11 cellular contexts compared by ENCODE assay signal in the genomic region with DNA sequence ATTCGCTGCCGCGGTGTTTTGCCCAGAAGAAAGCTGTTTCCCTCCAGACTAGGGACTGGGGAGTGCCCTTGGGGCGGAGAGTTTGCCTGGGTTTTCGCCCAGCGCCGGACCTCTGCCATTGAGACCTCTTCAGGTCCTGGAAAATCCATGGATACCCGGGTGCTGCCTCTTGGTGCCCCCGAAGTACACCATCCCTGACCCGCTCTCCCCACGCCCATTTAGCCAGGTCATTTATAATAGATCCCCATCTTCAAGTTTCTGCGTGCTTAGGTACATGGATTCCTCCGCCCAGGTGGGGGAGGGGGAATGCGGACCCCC. TPM values are rescaled to one million over a fixed set of nuclear protein-coding genes. Genes with fewer than 3 reads are reported as not detected.
DNase-seq lines count a peak whose midpoint lies in the region; ATAC-seq and TF ChIP-seq lines count a peak whose summit lies in the region.
"Had no signal": no experiment of that assay in that cellular context is flagged by ENCODE, and none has a peak within 500 bp of the region (broad histone marks: within the 10 kb centered on the region; RNA-seq: fewer than 3 reads in every experiment).

No MANE protein-coding gene starts in this region.

- H3K4me3 Mint-ChIP-seq in activated naive CD4-positive, alpha-beta T cell treated with anti-CD3 and anti-CD28 coated beads, Interleukin-2, amount 10 ng/mL, durations not matched to agents 7 days and 5 days, result peak overlapping the region; percentile 27
- peak overlapping the region; percentile 80 for H3K4me3 Mint-ChIP-seq in glutamatergic neuron (ENCODE audit: unreplicated experiment)

- H3K27me3 Mint-ChIP-seq in activated naive CD4-positive, alpha-beta T cell treated with anti-CD3 and anti-CD28 coated beads, Interleukin-2, amount 10 ng/mL, durations not matched to agents 7 days and 5 days, result peaks cover 95% of the 10 kb centered on the region
- H3K27me3 Mint-ChIP-seq in glutamatergic neuron (ENCODE audit: unreplicated experiment), result peaks cover 31% of the 10 kb centered on the region

- H3K36me3 ChIP-seq in Panc1 (ENCODE audit: control insufficient read depth, insufficient read depth, low read length) (no peaks in the 10 kb centered on the region), thymus (ENCODE audit: control insufficient read depth, insufficient read depth) (no peaks in the 10 kb centered on the region), tibial artery (no peaks in the 10 kb centered on the region)
- H3K36me3 ChIP-seq: heart left ventricle had no signal

- no peaks in the 10 kb centered on the region for H3K36me3 Mint-ChIP-seq in activated naive CD4-positive, alpha-beta T cell treated with anti-CD3 and anti-CD28 coated beads, Interleukin-2, amount 10 ng/mL, durations not matched to agents 7 days and 5 days
- H3K36me3 Mint-ChIP-seq in glutamatergic neuron (ENCODE audit: unreplicated experiment), result no peaks in the 10 kb centered on the region

- no TSS peak for BruUV-seq in Panc1 (replicated peaks; lab: Mats Ljungman, UMichigan)

- intact Hi-C loops in Panc1 (cut with micrococcal nuclease; ENCODE audit: unreplicated experiment) (no loop called here), tibial artery (cut with DNase I; ENCODE audit: low total_unique reads) (no loop called here)

- H3K27ac ChIP-seq in Panc1 (ENCODE audit: low read length) (peak overlapping the region; percentile 78), thymus (ENCODE audit: low read depth) (no peak overlapping the region), RWPE1 (no peak overlapping the region), tibial artery (no peak overlapping the region)
- H3K27ac ChIP-seq: heart left ventricle had no signal

- in situ Hi-C loops in Panc1 (cut with HindIII; ENCODE audit: low pct_unique_long_range_greater_than_20kb, low sequenced_read_pairs), result no loop called here

- H3K4me1 ChIP-seq in Panc1 (ENCODE audit: control insufficient read depth, insufficient read depth, low read length) (peaks cover 28% of the 10 kb centered on the region), thymus (ENCODE audit: control insufficient read depth, insufficient read depth, low read length) (peaks cover 52% of the 10 kb centered on the region), tibial artery (peaks cover 0 to 64% (median 52%) of the 10 kb centered on the region in 4 donors)

- no peak overlapping the region for H3K27ac Mint-ChIP-seq in activated naive CD4-positive, alpha-beta T cell treated with anti-CD3 and anti-CD28 coated beads, Interleukin-2, amount 10 ng/mL, durations not matched to agents 7 days and 5 days
- H3K27ac Mint-ChIP-seq in glutamatergic neuron (ENCODE audit: unreplicated experiment), result peak overlapping the region; percentile 62
- H3K27ac Mint-ChIP-seq: dendritic cell treated with granulocyte-macrophage colony-stimulating factor and Interleukin-4, amounts not matched to agents 40 ng/mL and 50 ng/mL, for 4 days had no signal

- no peak for TF ChIP-seq CTCF in Panc1 (IDR thresholded peaks at IDR 0.05)
- TF ChIP-seq CTCF in glutamatergic neuron (IDR thresholded peaks at IDR 0.05; ENCODE audit: partially characterized antibody, unreplicated experiment), result no peak
- TF ChIP-seq CTCF in RWPE1 (conservative IDR thresholded peaks at IDR 0.05; ENCODE audit: low read depth), result no peak
- TF ChIP-seq CTCF in tibial artery (IDR thresholded peaks at IDR 0.05), result no peak

- no peak for ATAC-seq in Panc1

- no peaks in the 10 kb centered on the region for H3K9me3 ChIP-seq in Panc1 (ENCODE audit: control insufficient read depth, insufficient read depth, low read depth, low read length)
- H3K9me3 ChIP-seq in thymus (ENCODE audit: control insufficient read depth), result no peaks in the 10 kb centered on the region
- no peaks in the 10 kb centered on the region for H3K9me3 ChIP-seq in tibial artery
- H3K9me3 ChIP-seq: heart left ventricle had no signal

- no peaks in the 10 kb centered on the region for H3K9me3 Mint-ChIP-seq in activated naive CD4-positive, alpha-beta T cell treated with anti-CD3 and anti-CD28 coated beads, Interleukin-2, amount 10 ng/mL, durations not matched to agents 7 days and 5 days
- peaks cover 7% of the 10 kb centered on the region for H3K9me3 Mint-ChIP-seq in glutamatergic neuron (ENCODE audit: unreplicated experiment)
- H3K9me3 Mint-ChIP-seq: dendritic cell treated with granulocyte-macrophage colony-stimulating factor and Interleukin-4, amounts not matched to agents 40 ng/mL and 50 ng/mL, for 4 days had no signal

- 4% methylated on average over 14 of the region's 14 CpGs for whole genome bisulfite sequencing in thymus

- CTCF ChIA-PET in activated naive CD4-positive, alpha-beta T cell treated with anti-CD3 and anti-CD28 coated beads, Interleukin-2, amount 10 ng/mL, durations not matched to agents 7 days and 5 days (lab: Charles Lee), result interaction anchor here (1.0 to 6.8 kb wide), 8 partner anchors 14 to 113 kb away, joined by 3 to 39 read pairs (median 6); a partner anchor contains a TSS
- CTCF ChIA-PET in Panc1 (lab: Charles Lee), result interaction anchor here (0.6 to 3.3 kb wide), 4 partner anchors 15 to 110 kb away, joined by 3 to 21 read pairs (median 5); a partner anchor contains a TSS
- CTCF ChIA-PET in RWPE1 (lab: Yijun Ruan, JAX), result interaction anchor here (0.6 to 2.1 kb wide), 8 partner anchors 14 to 188 kb away, joined by 3 to 14 read pairs (median 4); a partner anchor contains a TSS

- no peak for DNase-seq in activated naive CD4-positive, alpha-beta T cell treated with anti-CD3 and anti-CD28 coated beads, Interleukin-2, amount 10 ng/mL, durations not matched to agents 7 days and 5 days
- DNase-seq in activated naive CD4-positive, alpha-beta T cell (lab: John Stamatoyannopoulos, UW), result no peak
- DNase-seq in Panc1 (ENCODE audit: low read depth, low spot score) (no peak), glutamatergic neuron (no peak), RWPE1 (ENCODE audit: low spot score) (no peak), tibial artery (no peak)
- no peak for DNase-seq in activated CD8-positive, alpha-beta memory T cell treated with anti-CD3 and anti-CD28 coated beads, Interleukin-2, amount 50 U/mL, for 4 hours
- DNase-seq: KG1 had no signal

- peaks cover 37% of the 10 kb centered on the region for H3K4me1 Mint-ChIP-seq in activated naive CD4-positive, alpha-beta T cell treated with anti-CD3 and anti-CD28 coated beads, Interleukin-2, amount 10 ng/mL, durations not matched to agents 7 days and 5 days
- H3K4me1 Mint-ChIP-seq in glutamatergic neuron (ENCODE audit: low read depth, unreplicated experiment), result peaks cover 11% of the 10 kb centered on the region

- H3K4me3 ChIP-seq in Panc1 (ENCODE audit: low read depth in 2 of 2, low read length in 2 of 2) (peak overlapping the region; percentile 36 to 46), thymus (ENCODE audit: low read length) (peak overlapping the region; percentile 41), tibial artery (no peak overlapping the region)

- H3K27me3 ChIP-seq in Panc1 (ENCODE audit: control insufficient read depth, insufficient read depth, low read length) (no peaks in the 10 kb centered on the region), thymus (ENCODE audit: control insufficient read depth, insufficient read depth) (peaks cover 95% of the 10 kb centered on the region), tibial artery (peaks cover 20 to 98% of the 10 kb centered on the region in 2 donors)

- POLR2A ChIA-PET in Panc1 (lab: Charles Lee) (interaction anchor here (0.5 to 0.8 kb wide), 3 partner anchors 20 to 223 kb away, joined by 3 to 5 read pairs (median 3); a partner anchor contains a TSS), RWPE1 (lab: Yijun Ruan, JAX; ENCODE audit: low non-redundant PET) (interaction anchor here (0.5 to 1.1 kb wide), 2 partner anchors 27 to 182 kb away, joined by 3 to 7 read pairs; no protein-coding TSS in a partner anchor)

RNA-seq across cellular contexts. Expression of a gene that starts 15.0 kb away (rescaled TPM):
- 15.3 TPM for total RNA-seq in Panc1 (2021; ENCODE audit: unreplicated experiment)
- 17.3 TPM for polyA plus RNA-seq in Panc1 (2012; ENCODE audit: insufficient read length)
- total RNA-seq in glutamatergic neuron (ENCODE audit: unreplicated experiment), result 13.8 TPM
- 12.8 TPM for polyA plus RNA-seq in thymus

RNA-seq across cellular contexts. Expression of a gene that starts 27.4 kb away (rescaled TPM):
- total RNA-seq in Panc1 (2021; ENCODE audit: unreplicated experiment), result 48.6 TPM
- 39.2 TPM for polyA plus RNA-seq in Panc1 (2012; ENCODE audit: insufficient read length)
- total RNA-seq in glutamatergic neuron (ENCODE audit: unreplicated experiment), result 19.3 TPM
- polyA plus RNA-seq in thymus, result 32.1 TPM

RNA-seq across cellular contexts. Expression of a gene that starts 33.9 kb away (rescaled TPM):
- 9.0 TPM for total RNA-seq in Panc1 (2021; ENCODE audit: unreplicated experiment)
- polyA plus RNA-seq in Panc1 (2012; ENCODE audit: insufficient read length), result 5.9 TPM
- total RNA-seq in glutamatergic neuron (ENCODE audit: unreplicated experiment), result 78.8 TPM
- polyA plus RNA-seq in thymus, result 4.4 TPM

Comparison
In these comparisons a context has a peak if more than half of its experiments do, and no peak if none do; other contexts are left out.
1. H3K4me3 ChIP-seq: peak in Panc1 (2 of 2) and thymus (single experiment); none in tibial artery (0 of 2).